Comparison of ENCODE assay signal across 11 cellular contexts in the genomic region with DNA sequence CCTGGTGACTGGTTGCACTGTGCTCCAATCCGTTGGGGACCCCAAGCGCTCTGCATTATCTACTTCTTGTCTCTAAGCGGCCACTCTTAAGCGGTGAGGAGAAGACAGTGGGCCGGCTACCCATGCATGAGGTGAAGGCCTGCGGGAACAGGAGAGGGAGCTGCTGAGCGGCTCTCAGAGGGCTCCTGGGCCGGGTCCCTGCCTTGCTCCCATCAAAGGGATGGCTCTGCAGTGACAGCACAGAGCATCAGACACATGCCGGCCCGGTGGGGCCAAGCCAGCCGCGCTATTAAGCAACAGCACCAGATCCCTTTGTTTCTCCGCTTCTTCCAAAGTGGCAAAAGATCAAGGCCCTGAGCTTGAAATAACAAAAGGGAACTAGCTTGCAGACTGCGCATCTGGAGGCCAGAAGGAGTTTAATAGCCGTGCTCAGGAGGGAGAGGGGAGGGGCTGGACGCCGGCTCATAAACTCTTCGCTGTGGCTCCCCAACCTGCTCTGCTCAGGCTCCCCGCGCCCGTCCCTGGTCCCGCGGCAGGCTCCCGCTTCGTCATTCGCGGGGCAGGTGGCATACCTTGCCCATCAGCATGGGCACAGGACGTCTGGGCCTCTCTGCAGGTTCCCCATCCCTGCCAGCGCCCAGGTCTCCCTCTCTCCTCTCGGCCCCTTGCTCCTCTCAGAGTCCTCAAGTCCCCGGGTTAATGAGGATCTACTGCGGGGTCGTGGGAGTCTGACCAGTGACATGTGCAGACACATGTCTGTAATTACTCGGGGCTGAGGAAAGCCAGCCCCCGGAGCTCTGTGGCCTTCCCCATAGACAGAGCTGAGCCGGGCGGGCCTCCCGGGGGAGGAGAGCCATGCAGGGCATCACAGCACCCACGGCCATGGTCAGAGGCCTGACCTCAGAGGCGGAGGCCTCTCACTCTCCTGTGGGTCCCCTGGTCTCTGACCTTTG.
DNase-seq lines count a peak whose midpoint lies in the region; ATAC-seq and TF ChIP-seq lines count a peak whose summit lies in the region.
"Had no signal": no experiment of that assay in that cellular context is flagged by ENCODE, and none has a peak within 500 bp of the region (broad histone marks: within the 10 kb centered on the region; RNA-seq: fewer than 3 reads in every experiment).

No MANE protein-coding gene starts in this region.

- 54 to 56% methylated on average over 39 to 40 of the region's 40 CpGs for WGBS in aorta, 2 donors

- H3K27me3 ChIP-seq in right atrium auricular region (no peaks in the 10 kb centered on the region), aorta (ENCODE audit: control insufficient read depth in 1 of 2, insufficient read depth in 2 of 2, low read length in 1 of 2) (no peaks in the 10 kb centered on the region)

- H3K9me3 ChIP-seq in right atrium auricular region: no peaks in the 10 kb centered on the region
- H3K9me3 ChIP-seq in aorta (ENCODE audit: control insufficient read depth, low read length): no peaks in the 10 kb centered on the region

- ATAC-seq in Right ventricle myocardium superior (ENCODE audit: poor library complexity): peak; percentile 20
- ATAC-seq in aorta (ENCODE audit: low FRiP score): peak; percentile 40

- no peaks in the 10 kb centered on the region for H3K4me1 ChIP-seq in right atrium auricular region
- no peaks in the 10 kb centered on the region for H3K4me1 ChIP-seq in aorta (ENCODE audit: control insufficient read depth in 1 of 2, insufficient read depth in 2 of 2, low read length in 2 of 2)

- no peaks in the 10 kb centered on the region for H3K36me3 ChIP-seq in right atrium auricular region
- H3K36me3 ChIP-seq in aorta (ENCODE audit: control insufficient read depth in 1 of 2, insufficient read depth in 2 of 2, low read length in 1 of 2): no peaks in the 10 kb centered on the region

- peak in 1 of 2 donors; percentile 21 for TF ChIP-seq CTCF in right atrium auricular region (IDR thresholded peaks at IDR 0.05)
- TF ChIP-seq CTCF in choroid plexus epithelial cell (conservative IDR thresholded peaks at IDR 0.05; ENCODE audit: low read depth, low read length): peak; percentile 66

- DNase-seq in Right ventricle myocardium superior: no peak
- no peak for DNase-seq in right atrium auricular region (ENCODE audit: low spot score)
- DNase-seq in choroid plexus epithelial cell (ENCODE audit: low read depth): peak; percentile 74
- peak; percentile 91 for DNase-seq in left kidney (ENCODE audit: low read depth, low spot score)
- no peak for DNase-seq in aorta
- no peak for DNase-seq in EL
- DNase-seq in NCI-H2196 treated with DMSO at 0.1 percent for 48 hours (lab: John Stamatoyannopoulos, UW; ENCODE audit: unreplicated experiment): no peak
- no peak for DNase-seq in effector CD4-positive, alpha-beta T cell
- DNase-seq: effector memory CD4-positive, alpha-beta T cell; NCI-H1694 treated with DMSO at 0.1 percent for 48 hours; stimulated activated CD4-positive, alpha-beta T cell treated with anti-CD3 and anti-CD28 coated beads, Interleukin-4, amount 100 ng/mL, for 4 hours had no signal

- H3K4me3 ChIP-seq in right atrium auricular region (no peak overlapping the region), choroid plexus epithelial cell (ENCODE audit: low read depth, low read length) (no peak overlapping the region), aorta (ENCODE audit: low read length in 2 of 2) (no peak overlapping the region)

- intact Hi-C loops in Right ventricle myocardium superior (cut with DNase I): no loop called here
- intact Hi-C loops in aorta (cut with DNase I): no loop called here

- H3K27ac ChIP-seq in right atrium auricular region: no peak overlapping the region
- no peak overlapping the region for H3K27ac ChIP-seq in aorta (ENCODE audit: low read depth in 1 of 2, low read length in 2 of 2)

Comparison
In these comparisons a context has a peak if more than half of its experiments do, and no peak if none do; other contexts are left out.
1. DNase-seq: peak in choroid plexus epithelial cell (single experiment) and left kidney (single experiment); none in Right ventricle myocardium superior (single experiment), right atrium auricular region (single experiment), aorta (0 of 2), EL (single experiment), NCI-H2196 treated with DMSO at 0.1 percent for 48 hours (single experiment) and effector CD4-positive, alpha-beta T cell (single experiment).